ENCODE assay signal across 9 cellular contexts in genomic region chr22:20741634-20742581, GRCh38. TPM values are rescaled to one million over a fixed set of nuclear protein-coding genes. Genes with fewer than 3 reads are reported as not detected.
DNase-seq lines count a peak whose midpoint lies in the region; ATAC-seq and TF ChIP-seq lines count a peak whose summit lies in the region.
"Had no signal": no experiment of that assay in that cellular context is flagged by ENCODE, and none has a peak within 500 bp of the region (broad histone marks: within the 10 kb centered on the region; RNA-seq: fewer than 3 reads in every experiment).

No MANE protein-coding gene starts in this region.

- no peak for TF ChIP-seq POLR2A in right lobe of liver (IDR thresholded peaks at IDR 0.05)

- H3K36me3 ChIP-seq in CD8-positive, alpha-beta T cell (ENCODE audit: insufficient read depth, low read length) = peaks cover 40% of the 10 kb centered on the region
- H3K36me3 ChIP-seq in HAP-1 (replicated peaks) (peaks cover 22% of the 10 kb centered on the region), RWPE2 (ENCODE audit: low read depth) (peaks cover 25% of the 10 kb centered on the region), right lobe of liver (peaks cover 0 to 23% (median 9%) of the 10 kb centered on the region in 4 donors), thoracic aorta (peaks cover 40% of the 10 kb centered on the region)

- peaks cover 75% of the 10 kb centered on the region for H3K36me3 Mint-ChIP-seq in CD8-positive, alpha-beta T cell
- H3K36me3 Mint-ChIP-seq in brain = peaks cover 81% of the 10 kb centered on the region

- H3K4me3 Mint-ChIP-seq in CD8-positive, alpha-beta T cell = no peak overlapping the region
- no peak overlapping the region for H3K4me3 Mint-ChIP-seq in brain

- H3K27ac Mint-ChIP-seq in CD8-positive, alpha-beta T cell = no peak overlapping the region
- no peak overlapping the region for H3K27ac Mint-ChIP-seq in brain

- no peaks in the 10 kb centered on the region for H3K9me3 Mint-ChIP-seq in CD8-positive, alpha-beta T cell
- peaks cover 3 to 9% (median 7%) of the 10 kb centered on the region in 5 experiments for H3K9me3 Mint-ChIP-seq in brain

- no peaks in the 10 kb centered on the region for H3K27me3 Mint-ChIP-seq in CD8-positive, alpha-beta T cell (ENCODE audit: low read depth)
- H3K27me3 Mint-ChIP-seq in brain = no peaks in the 10 kb centered on the region

- in situ Hi-C loops in HAP-1 (cut with MboI; ENCODE audit: low sequenced_read_pairs) = no loop called here

- H3K4me1 ChIP-seq in CD8-positive, alpha-beta T cell (ENCODE audit: insufficient read depth, low read length) = no peaks in the 10 kb centered on the region
- H3K4me1 ChIP-seq in HAP-1 = no peaks in the 10 kb centered on the region
- no peaks in the 10 kb centered on the region for H3K4me1 ChIP-seq in RWPE2 (ENCODE audit: insufficient read depth, poor library complexity, severe bottlenecking)
- H3K4me1 ChIP-seq in right lobe of liver = no peaks in the 10 kb centered on the region
- no peaks in the 10 kb centered on the region for H3K4me1 ChIP-seq in thoracic aorta (ENCODE audit: control insufficient read depth in 1 of 2, low read depth in 2 of 2)

- no peak overlapping the region for H3K27ac ChIP-seq in CD8-positive, alpha-beta T cell (ENCODE audit: low read depth, low read length)
- H3K27ac ChIP-seq in RWPE2 (ENCODE audit: poor library complexity, severe bottlenecking) (no peak overlapping the region), right lobe of liver (no peak overlapping the region), thoracic aorta (no peak overlapping the region)
- H3K27ac ChIP-seq: SK-N-MC had no signal

- H3K4me3 ChIP-seq in CD8-positive, alpha-beta T cell (ENCODE audit: low read depth, low read length) = no peak overlapping the region
- H3K4me3 ChIP-seq in HAP-1 = no peak overlapping the region
- H3K4me3 ChIP-seq in RWPE2 (ENCODE audit: severe bottlenecking) = no peak overlapping the region
- H3K4me3 ChIP-seq in right lobe of liver = no peak overlapping the region
- no peak overlapping the region for H3K4me3 ChIP-seq in thoracic aorta
- H3K4me3 ChIP-seq: SK-N-MC had no signal

- POLR2A ChIA-PET in CD8-positive, alpha-beta T cell (lab: Charles Lee) = no interaction called here

- peak in 5 of 7 experiments; percentile 15 to 60 (median 49) for DNase-seq in CD8-positive, alpha-beta T cell
- DNase-seq in HAP-1 (ENCODE audit: low spot score in 2 of 2) (peak; percentile 32 to 68), RWPE2 (ENCODE audit: low spot score) (no peak), right lobe of liver (no peak), thoracic aorta (ENCODE audit: low spot score) (no peak), amniotic stem cell (lab: John Stamatoyannopoulos, UW) (no peak)

- TF ChIP-seq CTCF in CD8-positive, alpha-beta T cell (IDR thresholded peaks at IDR 0.05) = peak; percentile 75
- TF ChIP-seq CTCF in RWPE2 (IDR thresholded peaks at IDR 0.05; ENCODE audit: poor library complexity, severe bottlenecking) = peak; percentile 69
- peak; percentile 54 to 69 for TF ChIP-seq CTCF in brain (conservative IDR thresholded peaks at IDR 0.05)
- TF ChIP-seq CTCF in right lobe of liver (IDR thresholded peaks at IDR 0.05) = peak; percentile 54 to 74 (median 66)
- peak; percentile 33 for TF ChIP-seq CTCF in thoracic aorta (IDR thresholded peaks at IDR 0.05)

- intact Hi-C loops in CD8-positive, alpha-beta T cell (cut with DNase I, micrococcal nuclease) = loop anchor here (1.0 to 5.0 kb wide), 3 partner anchors 40 to 324 kb away; no protein-coding TSS in a partner anchor
- intact Hi-C loops in right lobe of liver (cut with DNase I) = loop anchor here in 1 of 2 donors (10.0 kb wide), 1 partner anchor 127 kb away; no protein-coding TSS in a partner anchor

- H3K9me3 ChIP-seq in CD8-positive, alpha-beta T cell (ENCODE audit: low read length) = no peaks in the 10 kb centered on the region
- no peaks in the 10 kb centered on the region for H3K9me3 ChIP-seq in HAP-1
- peaks cover 2% of the 10 kb centered on the region for H3K9me3 ChIP-seq in RWPE2 (ENCODE audit: severe bottlenecking)
- H3K9me3 ChIP-seq in right lobe of liver = no peaks in the 10 kb centered on the region
- H3K9me3 ChIP-seq in thoracic aorta = no peaks in the 10 kb centered on the region

- CTCF ChIA-PET in CD8-positive, alpha-beta T cell (lab: Charles Lee) = interaction anchor here (0.7 to 3.3 kb wide), 18 partner anchors 10 to 323 kb away, joined by 3 to 24 read pairs (median 4); no protein-coding TSS in a partner anchor

- WGBS in right lobe of liver (ENCODE audit: insufficient coverage, low coverage, low lambda C conversion rate, missing lambda C conversion rate) = 35% methylated on average over 6 of the region's 16 CpGs

- H3K4me1 Mint-ChIP-seq in CD8-positive, alpha-beta T cell (ENCODE audit: low read depth) = no peaks in the 10 kb centered on the region
- no peaks in the 10 kb centered on the region for H3K4me1 Mint-ChIP-seq in brain

- ATAC-seq in CD8-positive, alpha-beta T cell = no peak
- ATAC-seq in RWPE2 (ENCODE audit: low read depth) (no peak), right lobe of liver (peak; percentile 52 to 76 (median 64)), thoracic aorta (ENCODE audit: insufficient number of reproducible peaks, low FRiP score, low read depth) (no peak), GM19328 (IDR thresholded peaks at IDR 0.05; ENCODE audit: unreplicated experiment) (no peak)

- H3K27me3 ChIP-seq in CD8-positive, alpha-beta T cell (ENCODE audit: insufficient read depth, low read length) = no peaks in the 10 kb centered on the region
- no peaks in the 10 kb centered on the region for H3K27me3 ChIP-seq in HAP-1 (ENCODE audit: low read depth)
- H3K27me3 ChIP-seq in RWPE2 (ENCODE audit: insufficient read depth, poor library complexity, severe bottlenecking) = no peaks in the 10 kb centered on the region
- H3K27me3 ChIP-seq in right lobe of liver = no peaks in the 10 kb centered on the region
- H3K27me3 ChIP-seq in thoracic aorta (replicated peaks; ENCODE audit: insufficient read depth) = no peaks in the 10 kb centered on the region

RNA-seq across cellular contexts. Expression of gene SERPIND1, which starts 32.0 kb away (rescaled TPM):
- total RNA-seq in CD8-positive, alpha-beta T cell = not detected
- polyA plus RNA-seq in brain (ENCODE audit: insufficient read depth, low read depth, low replicate concordance) = 1.4 TPM
- 100 to 1,000 TPM in 4 of 6 experiments, 10 to 100 TPM in 2; 49.7 to 615 (median 331) TPM for total RNA-seq in right lobe of liver
- total RNA-seq in thoracic aorta = not detected

Comparison
In these comparisons a context has a peak if more than half of its experiments do, and no peak if none do; other contexts are left out.
1. ATAC-seq: peak in right lobe of liver (4 of 4); none in CD8-positive, alpha-beta T cell (single experiment), RWPE2 (single experiment), thoracic aorta (single experiment) and GM19328 (single experiment).
2. DNase-seq: peak in CD8-positive, alpha-beta T cell (5 of 7) and HAP-1 (2 of 2); none in RWPE2 (single experiment), right lobe of liver (0 of 3), thoracic aorta (single experiment) and amniotic stem cell (single experiment).
3. RNA of gene SERPIND1, which starts 32.0 kb away (total RNA-seq): 49.7 to 615 TPM in right lobe of liver; not detected in thoracic aorta and not detected in CD8-positive, alpha-beta T cell; every median in the first group is over 10 times any median in the second.
4. Peak in every context shown above with its lines, with median percentiles within 50 percentile points of each other: CTCF ChIP-seq.